9 cellular contexts compared by ENCODE assay signal in the genomic region with DNA sequence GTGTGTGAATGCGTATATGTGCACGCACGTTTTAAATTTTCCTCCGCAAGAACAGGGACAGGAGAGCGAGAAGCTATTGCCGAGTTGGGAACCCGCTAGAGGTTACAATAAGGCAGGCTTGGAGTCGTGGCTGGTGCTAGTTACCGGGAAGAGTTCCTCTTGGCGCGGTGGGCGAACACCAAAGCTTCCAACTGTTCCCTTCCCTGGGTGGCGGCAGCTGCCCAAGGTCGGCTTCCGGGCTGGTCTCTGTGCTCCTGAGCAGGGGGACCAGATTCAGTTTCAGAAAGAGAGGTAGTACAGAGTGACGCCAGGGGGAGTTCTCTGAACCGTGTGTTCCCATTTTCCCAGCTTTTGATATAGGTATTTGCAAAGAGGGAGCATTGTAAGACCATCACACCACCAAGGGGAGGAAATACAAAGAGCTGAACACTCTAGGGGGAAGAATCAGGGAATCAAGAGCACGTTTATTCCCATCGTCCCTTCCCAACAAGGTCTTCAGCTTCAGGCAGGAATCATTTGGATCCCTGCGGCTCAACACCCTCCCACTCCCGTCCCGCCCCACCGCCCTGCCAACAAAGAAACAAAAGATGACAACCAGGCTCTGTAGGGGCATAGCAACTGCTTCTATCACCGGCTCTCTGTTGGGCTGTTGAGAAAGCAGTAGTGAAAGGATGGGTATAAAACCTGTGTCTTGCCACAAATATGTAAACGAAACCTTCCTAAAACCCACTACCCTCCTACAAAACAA.
A peak's percentile ranks its signal among the peaks of the same experiment; 100 is the strongest.
DNase-seq lines count a peak whose midpoint lies in the region; ATAC-seq, FAIRE-seq and TF ChIP-seq lines count a peak whose summit lies in the region.
"Had no signal": no experiment of that assay in that cellular context is flagged by ENCODE, and none has a peak within 500 bp of the region (broad histone marks: within the 10 kb centered on the region; RNA-seq: fewer than 3 reads in every experiment).

No MANE protein-coding gene starts in this region.

- ATAC-seq in HG02763 (IDR thresholded peaks at IDR 0.05; ENCODE audit: unreplicated experiment) (no peak), GM18519 (IDR thresholded peaks at IDR 0.05; ENCODE audit: low FRiP score, unreplicated experiment) (no peak)

- H3K9me3 Mint-ChIP-seq in endodermal cell: peaks cover 1% of the 10 kb centered on the region

- no peak overlapping the region for H4K12ac ChIP-seq in trophoblast cell (ENCODE audit: low read depth, low read length)

- H2AK5ac ChIP-seq in trophoblast cell (ENCODE audit: low read length): no peak overlapping the region

- peaks cover 21% of the 10 kb centered on the region for H3K4me1 Mint-ChIP-seq in endodermal cell

- H3K23ac ChIP-seq in trophoblast cell (ENCODE audit: low read length): no peak overlapping the region

- peak; percentile 56 for TF ChIP-seq CTCF in endodermal cell (conservative IDR thresholded peaks at IDR 0.05)

- H3K79me1 ChIP-seq in trophoblast cell (ENCODE audit: low read length): no peaks in the 10 kb centered on the region

- WGBS in endodermal cell (ENCODE audit: insufficient coverage in 1 of 2, insufficient read length in 1 of 2), 2 experiments: 0 to 2% methylated on average over 3 to 23 of the region's 25 CpGs
- WGBS in trophoblast cell (ENCODE audit: extremely low coverage, insufficient coverage, insufficient read length): no CpG with 5 or more reads among the region's 25 CpGs

- no peak overlapping the region for H3K14ac ChIP-seq in trophoblast cell (ENCODE audit: low read length)

- H2BK12ac ChIP-seq in trophoblast cell (ENCODE audit: low read length): no peak overlapping the region

- H3K4me3 ChIP-seq in endodermal cell (ENCODE audit: low read length) (peak overlapping the region; percentile 77), trophoblast cell (ENCODE audit: low read depth, low read length) (peak overlapping the region; percentile 59)

- H3K4me3 Mint-ChIP-seq in endodermal cell: peak overlapping the region; percentile 63

- H3K4me2 ChIP-seq in trophoblast cell (ENCODE audit: low read length): peak overlapping the region; percentile 94

- H3K9me3 ChIP-seq in endodermal cell (ENCODE audit: control insufficient read depth, low read length) (no peaks in the 10 kb centered on the region), trophoblast cell (ENCODE audit: insufficient read depth, low read depth, low read length) (no peaks in the 10 kb centered on the region)

- H3K9ac ChIP-seq in endodermal cell (ENCODE audit: extremely low read depth, low read length, poor library complexity, severe bottlenecking) (peak overlapping the region; percentile 11), trophoblast cell (ENCODE audit: low read length) (no peak overlapping the region)

- H3K27me3 Mint-ChIP-seq in endodermal cell (ENCODE audit: insufficient read depth): peaks cover 47% of the 10 kb centered on the region

- H3K27me3 ChIP-seq in endodermal cell (ENCODE audit: control insufficient read depth, insufficient read depth, low read length, poor library complexity, severe bottlenecking) (peaks cover 29% of the 10 kb centered on the region), trophoblast cell (ENCODE audit: insufficient read depth, low read length) (peaks cover 8% of the 10 kb centered on the region)

- H2BK120ac ChIP-seq in trophoblast cell (ENCODE audit: insufficient read depth, low read length, poor library complexity): no peak overlapping the region

- no peak overlapping the region for H3K27ac ChIP-seq in endodermal cell (ENCODE audit: low read depth, low read length)
- H3K27ac ChIP-seq in trophoblast cell (ENCODE audit: low read depth, low read length): no peak overlapping the region

- H2AFZ ChIP-seq in trophoblast cell (ENCODE audit: insufficient read depth, low read length, poor library complexity): no peak overlapping the region

- H3K79me2 ChIP-seq in trophoblast cell (ENCODE audit: control insufficient read depth, insufficient read depth, low read length, poor library complexity): no peaks in the 10 kb centered on the region

- no peak overlapping the region for H3K27ac Mint-ChIP-seq in endodermal cell
- H3K27ac Mint-ChIP-seq: memory B cell had no signal

- H3K18ac ChIP-seq in trophoblast cell (ENCODE audit: low read length): no peak overlapping the region

- H3K4me1 ChIP-seq in endodermal cell (ENCODE audit: control insufficient read depth, insufficient read depth, low read length) (no peaks in the 10 kb centered on the region), trophoblast cell (ENCODE audit: control insufficient read depth in 1 of 2, insufficient read depth in 2 of 2, low read length in 2 of 2) (no peaks in the 10 kb centered on the region)

- H3K4ac ChIP-seq in trophoblast cell (ENCODE audit: low read depth, low read length): no peak overlapping the region

- no peaks in the 10 kb centered on the region for H3K36me3 ChIP-seq in endodermal cell (ENCODE audit: control insufficient read depth, insufficient read depth, low read length)
- H3K36me3 ChIP-seq in trophoblast cell (ENCODE audit: control insufficient read depth in 1 of 2, insufficient read depth in 2 of 2, low read length in 2 of 2): no peaks in the 10 kb centered on the region

- DNase-seq in ELF-1 (ENCODE audit: low read depth, low spot score) (peak; percentile 78), NCI-H524 treated with DMSO at 0.1 percent for 48 hours (lab: John Stamatoyannopoulos, UW) (peak; percentile 33), endodermal cell (peak; percentile 74), trophoblast cell (no peak), GOT3 (lab: John Stamatoyannopoulos, UW) (no peak), urothelium cell line (ENCODE audit: low spot score) (no peak)

- H4K91ac ChIP-seq in trophoblast cell (ENCODE audit: low read depth, low read length): no peak overlapping the region

- no peak for FAIRE-seq in urothelium cell line (lab: Jason Lieb, UNC)

- no peaks in the 10 kb centered on the region for H3K36me3 Mint-ChIP-seq in endodermal cell (ENCODE audit: low read depth)
- H3K36me3 Mint-ChIP-seq: memory B cell had no signal

- H4K8ac ChIP-seq in trophoblast cell (ENCODE audit: low read depth, low read length): peak overlapping the region; percentile 29

- H2BK5ac ChIP-seq in trophoblast cell (ENCODE audit: low read depth, low read length, poor library complexity): no peak overlapping the region

Comparison
In these comparisons a context has a peak if more than half of its experiments do, and no peak if none do; other contexts are left out.
1. DNase-seq: peak in ELF-1 (single experiment), NCI-H524 treated with DMSO at 0.1 percent for 48 hours (single experiment) and endodermal cell (single experiment); none in trophoblast cell (0 of 2), GOT3 (single experiment) and urothelium cell line (single experiment).